Comparison of ENCODE assay signal across 23 cellular contexts in genomic region chr10:2049560-2049959, GRCh38.
"Had no signal": no experiment of that assay in that cellular context is flagged by ENCODE, and none has a peak within 500 bp of the region (broad histone marks: within the 10 kb centered on the region; RNA-seq: fewer than 3 reads in every experiment).

No MANE protein-coding gene starts in this region.

- ATAC-seq: left cardiac atrium, left ventricle myocardium superior, right lobe of liver had no signal

- DNase-seq: activated gamma-delta T cell; activated naive CD4-positive, alpha-beta T cell treated with anti-CD3 and anti-CD28 coated beads, Interleukin-2, amount 50 U/mL, for 16 hours; activated T-cell treated with anti-CD3 and anti-CD28 coated beads for 4 hours; anterior cingulate cortex; effector CD8-positive, alpha-beta T cell; erythroblast; head of caudate nucleus; hippocampal formation; left cardiac atrium; left ventricle myocardium superior; naive B cell; nephron progenitor cell; right lobe of liver; stimulated activated CD4-positive, alpha-beta T cell treated with anti-CD3 and anti-CD28 coated beads, Interleukin-4, amount 100 ng/mL, for 1 hour; stomach; thyroid gland; upper lobe of left lung had no signal

- H3K36me3 ChIP-seq: neutrophil, right lobe of liver, stomach, thyroid gland, upper lobe of left lung, vagina had no signal

- H3K9me3 ChIP-seq: neutrophil, right lobe of liver, stomach, thyroid gland, upper lobe of left lung, vagina had no signal

- H3K9me3 Mint-ChIP-seq: activated T-helper 1 cell treated with anti-CD3 and anti-CD28 coated beads, Interleukin-12 subunit alpha, Interleukin-12 subunit beta, Interleukin-2, Interleukin-4 antibody, amounts not matched to agents 30 ng/mL and 10 ng/mL and 1 ng/mL, durations not matched to agents 14 hours and 24 hours and 36 hours; nephron progenitor cell had no signal

- H3K36me3 Mint-ChIP-seq: naive B cell had no signal

- H3K4me3 Mint-ChIP-seq: activated T-helper 1 cell treated with anti-CD3 and anti-CD28 coated beads, Interleukin-12 subunit alpha, Interleukin-12 subunit beta, Interleukin-2, Interleukin-4 antibody, amounts not matched to agents 30 ng/mL and 10 ng/mL and 1 ng/mL, durations not matched to agents 14 hours and 24 hours and 36 hours; naive B cell; nephron progenitor cell had no signal

- H3K4me3 ChIP-seq: right lobe of liver, stomach, thyroid gland, upper lobe of left lung, vagina had no signal

- H3K27me3 ChIP-seq: neutrophil, right lobe of liver, stomach, thyroid gland, upper lobe of left lung, vagina had no signal

- H3K4me1 ChIP-seq: right lobe of liver, stomach, thyroid gland, upper lobe of left lung, vagina had no signal

- H3K27ac ChIP-seq: neutrophil, right lobe of liver, stomach, thyroid gland, upper lobe of left lung, vagina had no signal

- H3K4me1 Mint-ChIP-seq: naive B cell, nephron progenitor cell had no signal

- H3K27ac Mint-ChIP-seq: activated T-helper 1 cell treated with anti-CD3 and anti-CD28 coated beads, Interleukin-12 subunit alpha, Interleukin-12 subunit beta, Interleukin-2, Interleukin-4 antibody, amounts not matched to agents 30 ng/mL and 10 ng/mL and 1 ng/mL, durations not matched to agents 14 hours and 24 hours and 36 hours; naive B cell; nephron progenitor cell had no signal

- FAIRE-seq: colon, endometrium, keratinocyte had no signal
